ENCODE assay signal across 8 cellular contexts in the genomic region with DNA sequence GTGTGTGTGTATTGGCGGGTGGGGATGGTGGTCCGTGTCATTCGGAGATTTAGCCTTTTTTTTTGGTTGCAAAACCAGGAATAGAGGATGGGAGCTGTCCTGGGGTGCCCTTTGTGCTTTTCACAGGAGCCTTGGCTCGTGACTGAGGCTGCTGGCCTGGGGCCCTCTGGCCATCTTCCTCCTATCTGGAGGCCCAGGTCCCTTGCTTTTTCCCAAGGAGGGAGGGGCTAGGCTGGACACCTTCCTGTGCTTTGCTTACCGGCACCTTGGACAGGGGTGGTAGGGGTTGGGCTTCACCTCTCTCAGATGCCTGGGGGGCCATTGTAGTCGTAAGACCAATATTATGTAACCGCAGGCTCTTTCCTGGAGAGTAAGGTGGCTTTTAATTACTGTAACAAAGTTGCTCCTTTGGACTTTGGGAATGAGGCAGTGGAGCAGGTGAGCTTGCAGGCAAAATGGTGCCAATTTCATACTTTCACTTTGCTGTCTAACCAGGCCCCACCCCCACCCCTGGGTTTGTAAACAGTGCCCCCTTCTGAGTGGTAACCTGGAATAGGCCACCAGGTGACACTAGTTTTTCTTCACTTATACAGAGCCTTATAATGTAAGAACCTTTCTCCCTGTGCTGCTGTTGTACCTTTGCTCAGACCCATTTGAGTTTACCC. TPM values are rescaled to one million over a fixed set of nuclear protein-coding genes. Genes with fewer than 3 reads are reported as not detected.
DNase-seq lines count a peak whose midpoint lies in the region; ATAC-seq, FAIRE-seq and TF ChIP-seq lines count a peak whose summit lies in the region.

No MANE protein-coding gene starts in this region.

- peak; percentile 14 for TF ChIP-seq CTCF in kidney (IDR thresholded peaks at IDR 0.05; ENCODE audit: borderline replicate concordance, extremely low read depth, insufficient read depth)

- H3K4me1 Mint-ChIP-seq in T-cell, result peaks cover 44 to 52% (median 49%) of the 10 kb centered on the region in 3 donors

- H3K27ac ChIP-seq in kidney (ENCODE audit: low read depth in 2 of 2, low read length in 2 of 2), result peak overlapping the region; percentile 49 to 90

- H3K27me3 Mint-ChIP-seq in T-cell, result no peaks in the 10 kb centered on the region

- intact Hi-C loops in kidney (cut with DNase I), result no loop called here

- peaks cover 29% of the 10 kb centered on the region for H3K36me3 Mint-ChIP-seq in T-cell

- H3K9me3 Mint-ChIP-seq in T-cell, result no peaks in the 10 kb centered on the region

- peaks cover 23 to 25% of the 10 kb centered on the region in 2 donors for H3K4me1 ChIP-seq in kidney (ENCODE audit: control insufficient read depth in 1 of 2, insufficient read depth in 1 of 2, low read depth in 1 of 2, low read length in 2 of 2)

- in situ Hi-C loops in G401 (cut with HindIII; ENCODE audit: low sequenced_read_pairs) (no loop called here), KBM-7 (cut with MboI; ENCODE audit: low pct_unique_long_range_greater_than_20kb, low sequenced_read_pairs) (no loop called here), T47D (cut with HindIII; ENCODE audit: low pct_unique_long_range_greater_than_20kb, low sequenced_read_pairs) (no loop called here)

- FAIRE-seq in kidney (lab: Jason Lieb, UNC), result no peak

- H3K36me3 ChIP-seq in kidney (ENCODE audit: control insufficient read depth in 1 of 2, insufficient read depth in 2 of 2, low read length in 2 of 2), result peaks cover 18 to 34% of the 10 kb centered on the region in 2 donors

- peak overlapping the region; percentile 86 to 89 for H3K4me3 ChIP-seq in kidney (ENCODE audit: low read length in 2 of 2)

- H3K27ac Mint-ChIP-seq in T-cell, result peak overlapping the region; percentile 83 to 85

- POLR2A ChIA-PET in T-cell (lab: Charles Lee), result interaction anchor here (0.6 kb wide), 2 partner anchors 77 to 85 kb away, joined by 4 to 6 read pairs; no protein-coding TSS in a partner anchor

- ATAC-seq in T-cell (replicated peaks in 1 of 4) (peak in 3 of 4 experiments; percentile 14 to 44 (median 14)), GM19324 (IDR thresholded peaks at IDR 0.05; ENCODE audit: low FRiP score, unreplicated experiment) (no peak), GM21737 (IDR thresholded peaks at IDR 0.05; ENCODE audit: unreplicated experiment) (no peak)

- H3K4me3 Mint-ChIP-seq in T-cell, result peak overlapping the region; percentile 87 to 90 (median 87)

- H3K9ac ChIP-seq in kidney (ENCODE audit: low read length in 2 of 2), result peak overlapping the region; percentile 61 to 87

- H3K9me3 ChIP-seq in kidney (ENCODE audit: control insufficient read depth in 1 of 2, low read length in 2 of 2), result no peaks in the 10 kb centered on the region

- CTCF ChIA-PET in T-cell (lab: Charles Lee), result interaction anchor here in 1 of 2 donors (1.0 to 1.6 kb wide), 3 partner anchors 77 to 86 kb away, joined by 4 to 7 read pairs (median 5); no protein-coding TSS in a partner anchor

- DNase-seq in G401 (ENCODE audit: low spot score) (peak; percentile 71), KBM-7 (peak; percentile 51), T-cell (peak in 33 of 34 experiments; percentile 25 to 67 (median 48)), T47D (ENCODE audit: low read depth in 1 of 2, low spot score in 1 of 2) (peak; percentile 48 to 74), kidney (no peak)
- peak; percentile 45 to 53 for DNase-seq in stimulated activated CD4-positive, alpha-beta T cell treated with anti-CD3 and anti-CD28 coated beads, Interleukin-2, amount 100 ng/mL, for 24 hours

RNA-seq across cellular contexts. Expression of a gene that starts 1.2 kb away (rescaled TPM):
- total RNA-seq in G401 (2014; rRNA removed; shearing (Covaris generic)), result 10.5 and 11.5 TPM in 2 replicates
- total RNA-seq in T-cell (10 to 100 TPM; 30.4 to 42.1 (median 34.9) TPM), kidney (43.2 TPM)
- polyA plus RNA-seq in kidney (ENCODE audit: insufficient read depth, low read depth, low replicate concordance), result 59.7 TPM

Comparison
In these comparisons a context has a peak if more than half of its experiments do, and no peak if none do; other contexts are left out.
1. ATAC-seq: peak in T-cell (3 of 4); none in GM19324 (single experiment) and GM21737 (single experiment).